Comparison of ENCODE assay signal across 8 cellular contexts in genomic region chr12:85874064-85874463, GRCh38. TPM values are rescaled to one million over a fixed set of nuclear protein-coding genes. Genes with fewer than 3 reads are reported as not detected.
DNase-seq lines count a peak whose midpoint lies in the region; ATAC-seq and TF ChIP-seq lines count a peak whose summit lies in the region.

A gene with protein sequence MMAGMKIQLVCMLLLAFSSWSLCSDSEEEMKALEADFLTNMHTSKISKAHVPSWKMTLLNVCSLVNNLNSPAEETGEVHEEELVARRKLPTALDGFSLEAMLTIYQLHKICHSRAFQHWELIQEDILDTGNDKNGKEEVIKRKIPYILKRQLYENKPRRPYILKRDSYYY (plus strand): TSS chr12:85874295. CDS start chr12:85874404, 109 bp downstream.

- no peak for TF ChIP-seq EP300 in tibial nerve (IDR thresholded peaks at IDR 0.05)

- H3K4me1 Mint-ChIP-seq in T-helper 2 cell treated with Interferon-gamma antibody and Interleukin-4, amounts not matched to agents 5 μg/mL and 100 μg/mL, for 36 hours (ENCODE audit: low read depth), result no peaks in the 10 kb centered on the region

- H3K27ac ChIP-seq in iPS-20b (ENCODE audit: low read length) (no peak within 1 kb of the TSS), tibial nerve (no peak within 1 kb of the TSS)

- TF ChIP-seq CTCF in tibial nerve (IDR thresholded peaks at IDR 0.05), result no peak

- H3K9ac ChIP-seq in iPS-20b (ENCODE audit: low read depth, low read length), result peak within 1 kb of the TSS; percentile 38; the same call in 1 of the 2 replicates

- peak; percentile 70 for ATAC-seq in GM18873 (IDR thresholded peaks at IDR 0.05; ENCODE audit: low FRiP score, unreplicated experiment)
- ATAC-seq in HG02870 (IDR thresholded peaks at IDR 0.05; ENCODE audit: unreplicated experiment), result peak; percentile 60

- no peaks in the 10 kb centered on the region for H3K9me3 Mint-ChIP-seq in T-helper 2 cell treated with Interferon-gamma antibody and Interleukin-4, amounts not matched to agents 5 μg/mL and 100 μg/mL, for 36 hours

- H3K4me3 ChIP-seq in iPS-20b (ENCODE audit: low read length) (peak within 1 kb of the TSS; percentile 64), tibial nerve (no peak within 1 kb of the TSS)

- DNase-seq in NCI-H69 (lab: John Stamatoyannopoulos, UW) (peak; percentile 98), kidney tubule cell (ENCODE audit: low spot score) (no peak), COLO668 (lab: John Stamatoyannopoulos, UW; ENCODE audit: unreplicated experiment) (no peak), tibial nerve (ENCODE audit: low spot score in 2 of 2) (no peak)
- DNase-seq in T-helper 2 cell treated with Interferon-gamma antibody and Interleukin-4, amounts not matched to agents 5 μg/mL and 100 μg/mL, for 36 hours (ENCODE audit: low spot score), result no peak

- no peak within 1 kb of the TSS for H3K27ac Mint-ChIP-seq in T-helper 2 cell treated with Interferon-gamma antibody and Interleukin-4, amounts not matched to agents 5 μg/mL and 100 μg/mL, for 36 hours

- H3K27me3 ChIP-seq in iPS-20b (ENCODE audit: insufficient read depth, low read length) (no peaks in the 10 kb centered on the region), tibial nerve (no peaks in the 10 kb centered on the region)

- H3K9me3 ChIP-seq in iPS-20b (ENCODE audit: insufficient read depth, low read depth, low read length), result no peaks in the 10 kb centered on the region
- no peaks in the 10 kb centered on the region for H3K9me3 ChIP-seq in tibial nerve

- H3K36me3 Mint-ChIP-seq in T-helper 2 cell treated with Interferon-gamma antibody and Interleukin-4, amounts not matched to agents 5 μg/mL and 100 μg/mL, for 36 hours (ENCODE audit: low read depth), result no peaks in the 10 kb centered on the region

- H3K36me3 ChIP-seq in iPS-20b (ENCODE audit: insufficient read depth, low read depth, low read length), result no peaks in the 10 kb centered on the region
- H3K36me3 ChIP-seq in tibial nerve, result no peaks in the 10 kb centered on the region

- H3K4me3 Mint-ChIP-seq in T-helper 2 cell treated with Interferon-gamma antibody and Interleukin-4, amounts not matched to agents 5 μg/mL and 100 μg/mL, for 36 hours, result no peak within 1 kb of the TSS

- TF ChIP-seq POLR2A in tibial nerve (IDR thresholded peaks at IDR 0.05), result no peak

- H3K4me1 ChIP-seq in iPS-20b (ENCODE audit: insufficient read depth, low read length), result peaks cover 14% of the 10 kb centered on the region
- H3K4me1 ChIP-seq in tibial nerve, result no peaks in the 10 kb centered on the region

- WGBS in tibial nerve, 2 donors, result 13 to 18% methylated on average over 2 of the region's 2 CpGs

- peaks cover 2% of the 10 kb centered on the region for H3K27me3 Mint-ChIP-seq in T-helper 2 cell treated with Interferon-gamma antibody and Interleukin-4, amounts not matched to agents 5 μg/mL and 100 μg/mL, for 36 hours (ENCODE audit: low read depth)

RNA-seq across cellular contexts. Expression of the gene that starts here (rescaled TPM):
- 1 to 10 TPM in 1 of 4 donors, not detected in 3; 4.8 TPM for total RNA-seq in tibial nerve
